Comparison of ENCODE assay signal across 22 cellular contexts in the genomic region with DNA sequence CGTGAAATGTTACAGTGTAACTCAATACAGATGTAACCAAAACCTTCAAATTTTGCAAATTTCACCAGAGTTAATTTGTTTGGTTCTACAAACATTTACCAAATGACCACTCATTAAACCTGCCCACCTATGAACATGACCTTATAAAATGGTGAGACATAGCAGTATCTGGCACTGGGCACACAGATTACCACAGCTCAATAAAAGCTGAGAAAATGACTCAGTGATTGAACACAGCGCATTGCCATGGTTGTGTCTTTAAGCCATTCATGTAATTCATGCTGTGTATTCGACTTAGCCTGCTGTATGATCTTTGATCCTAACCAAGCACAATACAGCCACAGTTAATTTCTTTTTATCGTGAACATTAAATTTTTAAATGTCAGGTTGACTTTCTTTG. TPM values are rescaled to one million over a fixed set of nuclear protein-coding genes. Genes with fewer than 3 reads are reported as not detected.
A peak's percentile ranks its signal among the peaks of the same experiment; 100 is the strongest.
DNase-seq lines count a peak whose midpoint lies in the region; ATAC-seq, FAIRE-seq and TF ChIP-seq lines count a peak whose summit lies in the region.
"Had no signal": no experiment of that assay in that cellular context is flagged by ENCODE, and none has a peak within 500 bp of the region (broad histone marks: within the 10 kb centered on the region; RNA-seq: fewer than 3 reads in every experiment).

No MANE protein-coding gene starts in this region.

- H3K27me3 Mint-ChIP-seq in Calu3 (ENCODE audit: unreplicated experiment) (no peaks in the 10 kb centered on the region), neural progenitor cell (ENCODE audit: insufficient read depth, low read depth) (no peaks in the 10 kb centered on the region)
- H3K27me3 Mint-ChIP-seq: progenitor cell of endocrine pancreas had no signal

- peaks cover 15% of the 10 kb centered on the region for H3K9me1 ChIP-seq in IMR-90 (ENCODE audit: insufficient read depth, low read length)

- TF ChIP-seq POLR2A in IMR-90 (IDR thresholded peaks at IDR 0.05; ENCODE audit: low read depth, low read length) (no peak), GM12878 (IDR thresholded peaks at IDR 0.05; ENCODE audit: low read depth, low read length) (no peak)

- no peak overlapping the region for H3K14ac ChIP-seq in IMR-90 (replicated peaks; ENCODE audit: low read depth, low read length)

- H2BK5ac ChIP-seq in IMR-90 (ENCODE audit: low read depth, low read length, poor library complexity, severe bottlenecking), result no peak overlapping the region

- H3K36me3 Mint-ChIP-seq in Calu3 (ENCODE audit: insufficient read depth, unreplicated experiment) (peaks cover 14% of the 10 kb centered on the region), neural progenitor cell (no peaks in the 10 kb centered on the region)
- H3K36me3 Mint-ChIP-seq: memory B cell had no signal

- no peak overlapping the region for H2BK120ac ChIP-seq in IMR-90 (ENCODE audit: low read depth, low read length)

- no peak overlapping the region for H2BK15ac ChIP-seq in IMR-90 (ENCODE audit: low read depth, low read length)

- H3K79me2 ChIP-seq in GM12878 (ENCODE audit: control insufficient read depth, insufficient read depth, low read length), result no peaks in the 10 kb centered on the region
- no peaks in the 10 kb centered on the region for H3K79me2 ChIP-seq in neural progenitor cell (ENCODE audit: low read depth)

- no peak overlapping the region for H3K4ac ChIP-seq in IMR-90 (ENCODE audit: low read depth, low read length)

- H4K91ac ChIP-seq in IMR-90 (ENCODE audit: insufficient read depth, low read depth, low read length), result no peak overlapping the region

- peaks cover 29 to 51% of the 10 kb centered on the region in 2 experiments for H3K79me1 ChIP-seq in IMR-90 (ENCODE audit: low read depth in 1 of 2, low read length in 2 of 2)

- TF ChIP-seq RAD21 in IMR-90 (IDR thresholded peaks at IDR 0.05; ENCODE audit: low read length) (no peak), GM12878 (IDR thresholded peaks at IDR 0.05; ENCODE audit: insufficient read depth, low read depth, low read length) (no peak)

- no peak overlapping the region for H3K4me2 ChIP-seq in IMR-90 (ENCODE audit: low read depth, low read length)
- H3K4me2 ChIP-seq in GM12878 (ENCODE audit: control insufficient read depth, insufficient read depth), result no peak overlapping the region
- no peak overlapping the region for H3K4me2 ChIP-seq in neural progenitor cell

- H3K4me1 Mint-ChIP-seq in Calu3 (ENCODE audit: low read depth, unreplicated experiment), result peaks cover 41% of the 10 kb centered on the region
- H3K4me1 Mint-ChIP-seq in neural progenitor cell, result peaks cover 5% of the 10 kb centered on the region
- H3K4me1 Mint-ChIP-seq: activated CD4-positive, alpha-beta T cell treated with anti-CD3 and anti-CD28 coated beads for 36 hours; activated naive CD8-positive, alpha-beta T cell treated with anti-CD3 and anti-CD28 coated beads, Interleukin-2, amount 50 U/mL, for 24 hours; memory B cell had no signal

- peak overlapping the region; percentile 29 for H3K4me3 Mint-ChIP-seq in Calu3 (ENCODE audit: low read depth, unreplicated experiment)
- H3K4me3 Mint-ChIP-seq in neural progenitor cell, result no peak overlapping the region
- H3K4me3 Mint-ChIP-seq: activated CD4-positive, alpha-beta T cell treated with anti-CD3 and anti-CD28 coated beads for 36 hours; activated naive CD8-positive, alpha-beta T cell treated with anti-CD3 and anti-CD28 coated beads, Interleukin-2, amount 50 U/mL, for 24 hours; memory B cell had no signal

- H2AFZ ChIP-seq in IMR-90 (replicated peaks; ENCODE audit: low read length, poor library complexity) (no peak overlapping the region), GM12878 (ENCODE audit: control insufficient read depth, low read depth, low read length) (no peak overlapping the region), neural progenitor cell (replicated peaks) (no peak overlapping the region)

- H2AK9ac ChIP-seq in IMR-90 (replicated peaks; ENCODE audit: low read depth, low read length, poor library complexity), result no peak overlapping the region

- no peaks in the 10 kb centered on the region for H3K9me3 Mint-ChIP-seq in Calu3 (ENCODE audit: low read depth, unreplicated experiment)
- no peaks in the 10 kb centered on the region for H3K9me3 Mint-ChIP-seq in neural progenitor cell
- H3K9me3 Mint-ChIP-seq: activated naive CD8-positive, alpha-beta T cell treated with anti-CD3 and anti-CD28 coated beads, Interleukin-2, amount 50 U/mL, for 24 hours; memory B cell had no signal

- dilution Hi-C loops in IMR-90 (cut with HindIII; ENCODE audit: low sequenced_read_pairs, unreplicated experiment), result no loop called here

- no peak overlapping the region for H2AK5ac ChIP-seq in IMR-90 (ENCODE audit: low read depth, low read length)

- SMC1A ChIA-PET in GM12878 (lab: Charles Lee; ENCODE audit: uncharacterized antibody, unreplicated experiment), result no interaction called here

- no peak overlapping the region for H3K56ac ChIP-seq in IMR-90 (ENCODE audit: extremely low read depth, insufficient read depth, low read length)

- H3F3A ChIP-seq in neural progenitor cell (ENCODE audit: low read depth), result no peaks in the 10 kb centered on the region

- peaks cover 3% of the 10 kb centered on the region for H3K4me1 ChIP-seq in IMR-90 (ENCODE audit: control insufficient read depth, insufficient read depth, low read length)
- no peaks in the 10 kb centered on the region for H3K4me1 ChIP-seq in GM12878 (ENCODE audit: control insufficient read depth, insufficient read depth, low read length)
- H3K4me1 ChIP-seq in neural progenitor cell, result no peaks in the 10 kb centered on the region

- WGBS in IMR-90 (ENCODE audit: extremely low coverage in 2 of 2, insufficient read length in 1 of 2), 2 experiments, result no CpG with 5 or more reads among the region's 4 CpGs
- 43% methylated on average over 4 of the region's 4 CpGs for WGBS in GM12878 (ENCODE audit: insufficient coverage, insufficient replicate concordance, low lambda C conversion rate, missing lambda C conversion rate)

- H3K18ac ChIP-seq in IMR-90 (ENCODE audit: low read depth, low read length), result no peak overlapping the region

- CTCF ChIA-PET in Calu3 (lab: Charles Lee) (interaction anchor here (0.6 to 0.9 kb wide), 3 partner anchors 13 to 93 kb away, joined by 3 to 5 read pairs (median 3); no protein-coding TSS in a partner anchor), IMR-90 (lab: Yijun Ruan, JAX) (interaction anchor here (1.0 kb wide), 1 partner anchor 13 kb away, joined by 3 read pairs; no protein-coding TSS in a partner anchor), GM12878 (lab: Yijun Ruan, JAX) (interaction anchor here (0.8 to 1.0 kb wide), 3 partner anchors 11 to 180 kb away, joined by 3 read pairs; no protein-coding TSS in a partner anchor)

- H3K9me3 ChIP-seq in IMR-90 (ENCODE audit: control insufficient read depth, insufficient read depth, low read length) (no peaks in the 10 kb centered on the region), GM12878 (replicated peaks; ENCODE audit: control insufficient read depth, insufficient read depth, low read length) (no peaks in the 10 kb centered on the region), neural progenitor cell (ENCODE audit: low read depth) (no peaks in the 10 kb centered on the region)
- H3K9me3 ChIP-seq: heart right ventricle had no signal

- H3K9ac ChIP-seq in IMR-90 (ENCODE audit: low read depth, low read length) (no peak overlapping the region), GM12878 (ENCODE audit: control insufficient read depth, insufficient read depth, low read length) (no peak overlapping the region), neural progenitor cell (no peak overlapping the region)

- ATAC-seq in IMR-90 (ENCODE audit: low read depth) (no peak), GM12878 (peak; percentile 56; the same call in 2 of the 3 replicates), Right ventricle myocardium superior (ENCODE audit: poor library complexity) (no peak), GM19452 (IDR thresholded peaks at IDR 0.05; ENCODE audit: unreplicated experiment) (no peak)
- ATAC-seq: activated CD4-positive, alpha-beta T cell treated with anti-CD3 and anti-CD28 coated beads for 36 hours; activated naive CD8-positive, alpha-beta T cell treated with anti-CD3 and anti-CD28 coated beads, Interleukin-2, amount 50 U/mL, for 24 hours; heart right ventricle; HepG2 had no signal

- H4K8ac ChIP-seq in IMR-90 (ENCODE audit: low read depth in 2 of 2, low read length in 2 of 2), result no peak overlapping the region; a peak in 1 of 4 replicates

- TF ChIP-seq CTCF in Calu3 (IDR thresholded peaks at IDR 0.05; ENCODE audit: unreplicated experiment) (no peak), IMR-90 (conservative IDR thresholded peaks at IDR 0.05; ENCODE audit: low read depth, low read length) (no peak), GM12878 (IDR thresholded peaks at IDR 0.05 in 2 of 3, conservative IDR thresholded peaks at IDR 0.05 in 1 of 3; ENCODE audit: control insufficient read depth in 2 of 3, extremely low read depth in 1 of 3, insufficient read depth in 1 of 3, low read depth in 3 of 3, low read length in 3 of 3) (no peak), neural progenitor cell (IDR thresholded peaks at IDR 0.05) (no peak)

- no peak for FAIRE-seq in GM12878 (lab: Jason Lieb, UNC)
- FAIRE-seq: HepG2, urothelium cell line had no signal

- H2BK20ac ChIP-seq in IMR-90 (ENCODE audit: low read depth, low read length), result 0 out of 2 replicates have a peak overlapping the region, but pooled peaks have one; percentile 46

- intact Hi-C loops in Calu3 (cut with micrococcal nuclease; ENCODE audit: unreplicated experiment), result loop anchor here (1.0 kb wide), 1 partner anchor 8 kb away; no protein-coding TSS in a partner anchor
- intact Hi-C loops in IMR-90 (cut with micrococcal nuclease), result no loop called here
- intact Hi-C loops in GM12878 (cut with micrococcal nuclease; ENCODE audit: unreplicated experiment), result no loop called here
- intact Hi-C loops in Right ventricle myocardium superior (cut with DNase I), result no loop called here

- BruUV-seq in Calu3 (replicated peaks; lab: Mats Ljungman, UMichigan) (no TSS peak), IMR-90 (replicated peaks; lab: Mats Ljungman, UMichigan) (no TSS peak), GM12878 (replicated peaks; lab: Mats Ljungman, UMichigan) (no TSS peak)

- H3K4me3 ChIP-seq in IMR-90 (ENCODE audit: insufficient read depth, low read depth, low read length) (no peak overlapping the region), GM12878 (no peak overlapping the region), neural progenitor cell (no peak overlapping the region)
- H3K4me3 ChIP-seq: heart right ventricle, SK-N-MC had no signal

- POLR2A ChIA-PET in IMR-90 (lab: Charles Lee; ENCODE audit: unreplicated experiment) (no interaction called here), GM12878 (lab: Charles Lee) (no interaction called here)

- in situ Hi-C loops in IMR-90 (cut with MboI; ENCODE audit: low sequenced_read_pairs) (no loop called here), GM12878 (cut with MboI) (no loop called here)

- peak overlapping the region; percentile 55 for H3K27ac Mint-ChIP-seq in Calu3 (ENCODE audit: unreplicated experiment)
- no peak overlapping the region for H3K27ac Mint-ChIP-seq in neural progenitor cell
- H3K27ac Mint-ChIP-seq: activated CD4-positive, alpha-beta T cell treated with anti-CD3 and anti-CD28 coated beads for 36 hours; activated naive CD8-positive, alpha-beta T cell treated with anti-CD3 and anti-CD28 coated beads, Interleukin-2, amount 50 U/mL, for 24 hours; memory B cell; progenitor cell of endocrine pancreas had no signal

- DNase-seq in Calu3 (peak; percentile 18), IMR-90 (no peak), GM12878 (ENCODE audit: low read depth, low spot score) (no peak), renal cortical epithelial cell (ENCODE audit: low read depth) (peak; percentile 89), Right ventricle myocardium superior (no peak), neural progenitor cell (ENCODE audit: low spot score) (no peak), 8988T (no peak)
- DNase-seq: activated CD4-positive, alpha-beta T cell treated with anti-CD3 and anti-CD28 coated beads for 36 hours; activated gamma-delta T cell; activated naive CD8-positive, alpha-beta T cell treated with anti-CD3 and anti-CD28 coated beads, Interleukin-2, amount 50 U/mL, for 24 hours; C1 segment of cervical spinal cord; heart right ventricle; NCI-H2081; RPMI8226; substantia nigra; T-helper 2 cell had no signal

- RAD21 ChIA-PET in GM12878 (lab: Charles Lee; ENCODE audit: unreplicated experiment), result interaction anchor here (0.6 kb wide), 1 partner anchor 9 kb away, joined by 3 read pairs; no protein-coding TSS in a partner anchor

- H3K27me3 ChIP-seq in IMR-90 (ENCODE audit: control insufficient read depth, insufficient read depth, low read length) (no peaks in the 10 kb centered on the region), GM12878 (replicated peaks in 1 of 2; ENCODE audit: control insufficient read depth in 2 of 2, insufficient read depth in 2 of 2, low read length in 1 of 2) (no peaks in the 10 kb centered on the region; a peak in 1 of 4 replicates), neural progenitor cell (peaks cover 23% of the 10 kb centered on the region)
- H3K27me3 ChIP-seq: heart right ventricle had no signal

- TF ChIP-seq EP300 in GM12878 (IDR thresholded peaks at IDR 0.05; ENCODE audit: borderline replicate concordance in 1 of 2, control insufficient read depth in 1 of 2, low read depth in 2 of 2, low read length in 2 of 2), result no peak

- no peak overlapping the region for H4K5ac ChIP-seq in IMR-90 (ENCODE audit: low read depth, low read length)

- H3K27ac ChIP-seq in IMR-90 (ENCODE audit: insufficient read depth, low read length), result no peak overlapping the region
- H3K27ac ChIP-seq in GM12878 (ENCODE audit: control insufficient read depth, insufficient read depth), result no peak overlapping the region
- no peak overlapping the region for H3K27ac ChIP-seq in neural progenitor cell
- H3K27ac ChIP-seq: heart right ventricle, SK-N-MC had no signal

- no peaks in the 10 kb centered on the region for H4K20me1 ChIP-seq in IMR-90 (ENCODE audit: insufficient read depth, low read length)
- no peaks in the 10 kb centered on the region for H4K20me1 ChIP-seq in GM12878 (ENCODE audit: control insufficient read depth, insufficient read depth)
- H4K20me1 ChIP-seq in neural progenitor cell (ENCODE audit: low read depth), result no peaks in the 10 kb centered on the region

- H3K36me3 ChIP-seq in IMR-90 (ENCODE audit: control insufficient read depth, insufficient read depth, low read length) (no peaks in the 10 kb centered on the region), GM12878 (ENCODE audit: control insufficient read depth in 2 of 2, insufficient read depth in 2 of 2, low read length in 1 of 2) (no peaks in the 10 kb centered on the region), neural progenitor cell (no peaks in the 10 kb centered on the region)
- H3K36me3 ChIP-seq: heart right ventricle had no signal

- H3K23ac ChIP-seq in IMR-90 (ENCODE audit: low read depth, low read length), result no peak overlapping the region

RNA-seq across cellular contexts. Expression of a gene that starts 11.3 kb away (rescaled TPM):
- total RNA-seq in Calu3 (2022) (81.5 and 85.8 TPM in 2 replicates), IMR-90 (2012; rRNA removed) (21.9 and 23.8 TPM in 2 replicates), GM12878 (2014; rRNA removed) (0.11 TPM in 1 of 2 replicates, not detected in the other), GM12878 (2014; rRNA removed; fragmentation: Illumina TruSeq; extraction: Trizol) (not detected in 2 replicates), GM12878 (2021) (0.15 and 0.16 TPM in 2 replicates), renal cortical epithelial cell (11.1 and 11.3 TPM in 2 replicates), Right ventricle myocardium superior (23.6 TPM), neural progenitor cell (ENCODE audit: low replicate concordance) (0.50 TPM in 1 of 2 replicates, not detected in the other)
- polyA plus RNA-seq in IMR-90 (2012; rRNA removed) (11.2 and 11.5 TPM in 2 replicates), GM12878 (2011; rRNA removed) (0.86 and 0.91 TPM in 2 replicates), GM12878 (2014; fragmentation: Illumina TruSeq; extraction: Trizol) (0.06 TPM in 1 of 2 replicates, not detected in the other), GM12878 (2014; fragmentation: Nextera tagmentation; extraction: Ambion mirVana) (not detected), GM12878 (2014; rRNA removed) (not detected in 2 replicates), GM12878 (2016; fragmentation: Nextera tagmentation; extraction: Ambion mirVana) (under 1 TPM in 1 of 2 experiments, not detected in 1; 0.12 TPM)
- 5.5 and 9.1 TPM in 2 replicates for polyA plus RNA-seq in IMR-90 (2012; cell fraction: cytosol; rRNA removed)
- polyA plus RNA-seq in IMR-90 (2012; cell fraction: nucleus; rRNA removed; ENCODE audit: low replicate concordance), result 2.9 and 14.1 TPM in 2 replicates
- total RNA-seq in GM12878 (2013; cell fraction: nucleolus; rRNA removed), result not detected in 2 replicates
- polyA plus RNA-seq in GM12878 (2011; ENCODE audit: low read depth), result not detected
- polyA plus RNA-seq in GM12878 (2011; cell fraction: cytosol; rRNA removed), result 0.39 and 0.47 TPM in 2 replicates
- polyA plus RNA-seq in GM12878 (2011; cell fraction: nucleus; rRNA removed), result 0.22 and 0.41 TPM in 2 replicates
- polyA plus RNA-seq in GM12878 (2012), result 0.10 and 0.11 TPM in 2 replicates
- 1.2 and 2.2 TPM in 2 replicates for polyA minus RNA-seq in GM12878 (2011; rRNA and poly(A)+ RNA removed)
- polyA minus RNA-seq in GM12878 (2011; cell fraction: cytosol; rRNA and poly(A)+ RNA removed), result 0.62 and 1.2 TPM in 2 replicates
- 0.60 and 1.6 TPM in 2 replicates for polyA minus RNA-seq in GM12878 (2011; cell fraction: nucleus; rRNA and poly(A)+ RNA removed)

Comparison
In these comparisons a context has a peak if more than half of its experiments do, and no peak if none do; other contexts are left out.
1. DNase-seq: peak in Calu3 (single experiment) and renal cortical epithelial cell (single experiment); none in IMR-90 (single experiment), GM12878 (single experiment), Right ventricle myocardium superior (single experiment), neural progenitor cell (single experiment) and 8988T (single experiment).